ENCODE assay signal across 23 cellular contexts in the genomic region with DNA sequence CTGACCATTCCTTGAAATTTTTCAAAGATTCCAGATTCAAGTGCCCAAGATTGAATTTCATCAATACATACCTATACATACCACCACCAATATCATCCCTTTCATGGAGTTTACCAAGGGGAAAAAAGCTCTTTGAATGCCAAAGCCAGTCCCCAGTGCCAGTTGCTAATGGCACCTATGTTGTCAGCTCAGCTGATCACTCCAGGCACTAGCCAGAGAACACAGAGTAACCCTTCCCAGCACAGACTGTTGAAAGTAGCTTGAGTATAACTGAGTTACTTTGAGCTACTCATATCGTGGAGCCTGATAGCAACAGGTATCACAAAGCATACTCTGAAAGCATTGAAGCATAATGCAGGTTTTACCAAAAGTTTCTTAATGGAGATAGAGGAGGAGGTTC.
DNase-seq lines count a peak whose midpoint lies in the region; ATAC-seq and TF ChIP-seq lines count a peak whose summit lies in the region.
"Had no signal": no experiment of that assay in that cellular context is flagged by ENCODE, and none has a peak within 500 bp of the region (broad histone marks: within the 10 kb centered on the region; RNA-seq: fewer than 3 reads in every experiment).

No MANE protein-coding gene starts in this region.

- peaks cover 3% of the 10 kb centered on the region; the same call in 1 of the 2 replicates for H3K9me2 ChIP-seq in GM23338 (ENCODE audit: insufficient read depth)

- no peak overlapping the region for H3K4me3 ChIP-seq in GM23338
- no peak overlapping the region for H3K4me3 ChIP-seq in left ventricle myocardium inferior
- H3K4me3 ChIP-seq in skeletal muscle tissue (ENCODE audit: low read length in 3 of 3), result peak overlapping the region in 1 of 3 donors; percentile 20
- H3K4me3 ChIP-seq in adrenal gland, result no peak overlapping the region
- H3K4me3 ChIP-seq: Peyer's patch, SJSA1 had no signal

- H3K9me3 ChIP-seq in left ventricle myocardium inferior (replicated peaks), result no peaks in the 10 kb centered on the region
- no peaks in the 10 kb centered on the region for H3K9me3 ChIP-seq in skeletal muscle tissue (ENCODE audit: control insufficient read depth in 3 of 3, low read length in 3 of 3)
- no peaks in the 10 kb centered on the region for H3K9me3 ChIP-seq in adrenal gland (replicated peaks in 1 of 3)
- H3K9me3 ChIP-seq: BE2C, Peyer's patch, SJSA1 had no signal

- peak overlapping the region in 1 of 3 donors; percentile 8 for H3K9ac ChIP-seq in skeletal muscle tissue (ENCODE audit: low read depth in 1 of 3, low read length in 3 of 3)

- H3K27ac ChIP-seq in GM23338 (ENCODE audit: low read depth) (no peak overlapping the region), left ventricle myocardium inferior (replicated peaks) (peak overlapping the region; percentile 39), skeletal muscle tissue (ENCODE audit: low read depth, low read length) (peak overlapping the region; percentile 45), adrenal gland (no peak overlapping the region)
- H3K27ac ChIP-seq: HL-60, Peyer's patch, SJSA1 had no signal

- no peaks in the 10 kb centered on the region for H3K79me2 ChIP-seq in GM23338 (replicated peaks; ENCODE audit: insufficient read depth)

- H3K4me2 ChIP-seq in GM23338, result no peak overlapping the region

- H3K4me1 Mint-ChIP-seq in GM23338 (peaks cover 28% of the 10 kb centered on the region), brain (peaks cover 62% of the 10 kb centered on the region)

- intact Hi-C loops in left ventricle myocardium inferior (cut with micrococcal nuclease) (no loop called here), adrenal gland (cut with DNase I) (no loop called here)

- no peaks in the 10 kb centered on the region for H3K9me3 Mint-ChIP-seq in GM23338
- peaks cover 0 to 4% (median 0%) of the 10 kb centered on the region in 5 experiments for H3K9me3 Mint-ChIP-seq in brain
- H3K9me3 Mint-ChIP-seq: CD4-positive, alpha-beta T cell; H9 had no signal

- TF ChIP-seq CTCF in GM23338 (conservative IDR thresholded peaks at IDR 0.05; ENCODE audit: low read depth in 2 of 2) (no peak), brain (conservative IDR thresholded peaks at IDR 0.05) (no peak), left ventricle myocardium inferior (IDR thresholded peaks at IDR 0.05; ENCODE audit: borderline replicate concordance) (no peak), adrenal gland (IDR thresholded peaks at IDR 0.05) (no peak)

- H3K4me3 Mint-ChIP-seq in GM23338, result no peak overlapping the region
- peak overlapping the region in 2 of 5 experiments; percentile 7 to 45 for H3K4me3 Mint-ChIP-seq in brain
- H3K4me3 Mint-ChIP-seq: CD4-positive, alpha-beta T cell; H9 had no signal

- H3K27me3 Mint-ChIP-seq in GM23338 (ENCODE audit: insufficient read depth, low read depth, poor library complexity) (no peaks in the 10 kb centered on the region), brain (peaks cover 6% of the 10 kb centered on the region)

- no peak for DNase-seq in GM23338 (ENCODE audit: low spot score)
- no peak for DNase-seq in left ventricle myocardium inferior
- no peak for DNase-seq in globus pallidus (ENCODE audit: low spot score)
- no peak for DNase-seq in adrenal gland
- DNase-seq: BE2C; CD4-positive, alpha-beta T cell; COR-L47; DMS79; H9; KBM-7; NCI-H1105; NCI-H146; NCI-H2029; NCI-H2227 treated with DMSO at 0.1 percent for 48 hours; NCI-H510A treated with DMSO at 0.1 percent for 48 hours; NCI-H748 treated with DMSO at 0.1 percent for 48 hours; Peyer's patch had no signal

- no peaks in the 10 kb centered on the region for H4K20me1 ChIP-seq in GM23338 (replicated peaks; ENCODE audit: insufficient read depth)

- no peak for TF ChIP-seq POLR2A in adrenal gland (IDR thresholded peaks at IDR 0.05)

- H3K27me3 ChIP-seq in GM23338 (ENCODE audit: insufficient read depth) (no peaks in the 10 kb centered on the region), left ventricle myocardium inferior (ENCODE audit: low read depth) (no peaks in the 10 kb centered on the region), skeletal muscle tissue (ENCODE audit: control insufficient read depth in 3 of 3, insufficient read depth in 3 of 3, low read length in 3 of 3) (no peaks in the 10 kb centered on the region), adrenal gland (no peaks in the 10 kb centered on the region)
- H3K27me3 ChIP-seq: BE2C, Peyer's patch, SJSA1 had no signal

- ATAC-seq in GM23338 (no peak), HG02885 (IDR thresholded peaks at IDR 0.05; ENCODE audit: poor library complexity, unreplicated experiment) (no peak)
- ATAC-seq: HepG2 had no signal

- H3K36me3 ChIP-seq in GM23338 (ENCODE audit: insufficient read depth) (no peaks in the 10 kb centered on the region), left ventricle myocardium inferior (no peaks in the 10 kb centered on the region), skeletal muscle tissue (ENCODE audit: control insufficient read depth in 3 of 3, insufficient read depth in 3 of 3, low read length in 3 of 3) (no peaks in the 10 kb centered on the region), adrenal gland (replicated peaks in 1 of 2) (no peaks in the 10 kb centered on the region)
- H3K36me3 ChIP-seq: BE2C, Peyer's patch, SJSA1 had no signal

- WGBS in adrenal gland, 4 donors, result 72 to 94% (median 77%) methylated on average over 1 of the region's 1 CpG

- H2AFZ ChIP-seq in GM23338, result peak overlapping the region; percentile 98; the same call in 1 of the 2 replicates

- no peak overlapping the region for H3K27ac Mint-ChIP-seq in GM23338
- H3K27ac Mint-ChIP-seq in brain, result peak overlapping the region in 3 of 5 experiments; percentile 71 to 82 (median 79)
- H3K27ac Mint-ChIP-seq: CD4-positive, alpha-beta T cell had no signal

- no peaks in the 10 kb centered on the region for H3F3A ChIP-seq in GM23338 (replicated peaks; ENCODE audit: low read depth)

- H3K36me3 Mint-ChIP-seq in GM23338 (ENCODE audit: low read depth) (no peaks in the 10 kb centered on the region), brain (no peaks in the 10 kb centered on the region)

- peaks cover 10% of the 10 kb centered on the region for H3K4me1 ChIP-seq in GM23338 (ENCODE audit: insufficient read depth)
- H3K4me1 ChIP-seq in left ventricle myocardium inferior, result peaks cover 21% of the 10 kb centered on the region
- H3K4me1 ChIP-seq in skeletal muscle tissue (ENCODE audit: control insufficient read depth in 3 of 3, insufficient read depth in 3 of 3, low read length in 3 of 3), result peaks cover 13 to 19% (median 16%) of the 10 kb centered on the region in 3 donors
- H3K4me1 ChIP-seq in adrenal gland (replicated peaks in 1 of 2), result no peaks in the 10 kb centered on the region
- H3K4me1 ChIP-seq: BE2C, Peyer's patch, SJSA1 had no signal

TF ChIP-seq in GM23338, 12 proteins besides CTCF, POLR2A, EP300 and RAD21:
- TF ChIP-seq STAT1 (IDR thresholded peaks at IDR 0.05; ENCODE audit: unreplicated experiment) (no peak), JUNB (IDR thresholded peaks at IDR 0.05; ENCODE audit: unreplicated experiment) (no peak)

Comparison
In these comparisons a context has a peak if more than half of its experiments do, and no peak if none do; other contexts are left out.
1. H3K27ac ChIP-seq: peak in left ventricle myocardium inferior (single experiment) and skeletal muscle tissue (single experiment); none in GM23338 (single experiment) and adrenal gland (0 of 5).